10 cellular contexts compared by ENCODE assay signal in genomic region chr17:76869209-76869877, GRCh38. TPM values are rescaled to one million over a fixed set of nuclear protein-coding genes. Genes with fewer than 3 reads are reported as not detected.
DNase-seq lines count a peak whose midpoint lies in the region; TF ChIP-seq lines count a peak whose summit lies in the region.
"Had no signal": no experiment of that assay in that cellular context is flagged by ENCODE, and none has a peak within 500 bp of the region (broad histone marks: within the 10 kb centered on the region; RNA-seq: fewer than 3 reads in every experiment).

No MANE protein-coding gene starts in this region.

- H3K27ac ChIP-seq in PC-9 (no peak overlapping the region), endodermal cell (ENCODE audit: low read depth, low read length) (no peak overlapping the region)
- H3K27ac ChIP-seq: C4-2B had no signal

- H3K9me2 ChIP-seq in PC-9 (ENCODE audit: insufficient read depth) = no peaks in the 10 kb centered on the region

- peak overlapping the region; percentile 48; the same call in 1 of the 2 replicates for H3K4me3 ChIP-seq in PC-9
- H3K4me3 ChIP-seq in endodermal cell (ENCODE audit: low read length) = peak overlapping the region; percentile 49
- H3K4me3 ChIP-seq in skeletal muscle cell (ENCODE audit: low read depth, low read length) = peak overlapping the region; percentile 26

- H3F3A ChIP-seq in PC-9 (ENCODE audit: insufficient read depth, low read depth) = peaks cover 28% of the 10 kb centered on the region; the same call in 1 of the 2 replicates

- H3K4me2 ChIP-seq in PC-9 = peak overlapping the region; percentile 70

- no TSS peak for BruUV-seq in PC-9 (replicated peaks; lab: Mats Ljungman, UMichigan)

- no peaks in the 10 kb centered on the region for H4K20me1 ChIP-seq in PC-9 (ENCODE audit: insufficient read depth)

- H3K36me3 Mint-ChIP-seq in endodermal cell (ENCODE audit: low read depth) = no peaks in the 10 kb centered on the region

- H3K9me3 Mint-ChIP-seq in endodermal cell = no peaks in the 10 kb centered on the region

- CTCF ChIA-PET in PC-9 (lab: Charles Lee) = interaction anchor here (0.6 kb wide), 1 partner anchor 53 kb away, joined by 7 read pairs; no protein-coding TSS in a partner anchor

- no peak overlapping the region for H3K27ac Mint-ChIP-seq in endodermal cell

- 0 to 3% methylated on average over 14 to 54 of the region's 54 CpGs for WGBS in endodermal cell (ENCODE audit: insufficient coverage in 1 of 2, insufficient read length in 1 of 2), 2 experiments

- H3K27me3 Mint-ChIP-seq in endodermal cell (ENCODE audit: insufficient read depth) = peaks cover 28% of the 10 kb centered on the region

- H3K4me1 ChIP-seq in PC-9 (replicated peaks; ENCODE audit: insufficient read depth) (peaks cover 48% of the 10 kb centered on the region), endodermal cell (ENCODE audit: control insufficient read depth, insufficient read depth, low read length) (no peaks in the 10 kb centered on the region)

- intact Hi-C loops in PC-9 (cut with micrococcal nuclease; ENCODE audit: unreplicated experiment) = loop anchor here (2.0 to 5.0 kb wide), 2 partner anchors 378 to 625 kb away; no protein-coding TSS in a partner anchor

- POLR2A ChIA-PET in PC-9 (lab: Charles Lee; ENCODE audit: unreplicated experiment) = no interaction called here

- no peak for TF ChIP-seq CTCF in PC-9 (conservative IDR thresholded peaks at IDR 0.05)
- TF ChIP-seq CTCF in endodermal cell (conservative IDR thresholded peaks at IDR 0.05) = no peak

- H2AFZ ChIP-seq in PC-9 = no peak overlapping the region

- no peaks in the 10 kb centered on the region for H3K79me2 ChIP-seq in PC-9 (ENCODE audit: low read depth)

- H3K27me3 ChIP-seq in PC-9 (ENCODE audit: insufficient read depth, low read depth) (no peaks in the 10 kb centered on the region), endodermal cell (ENCODE audit: control insufficient read depth, insufficient read depth, low read length, poor library complexity, severe bottlenecking) (peaks cover 44% of the 10 kb centered on the region)

- no peaks in the 10 kb centered on the region for H3K36me3 ChIP-seq in PC-9 (ENCODE audit: low read depth)
- no peaks in the 10 kb centered on the region for H3K36me3 ChIP-seq in endodermal cell (ENCODE audit: control insufficient read depth, insufficient read depth, low read length)

- no peak overlapping the region for H3K9ac ChIP-seq in endodermal cell (ENCODE audit: extremely low read depth, low read length, poor library complexity, severe bottlenecking)

- H3K4me3 Mint-ChIP-seq in endodermal cell = peak overlapping the region; percentile 51

- DNase-seq in NCI-H748 (lab: John Stamatoyannopoulos, UW; ENCODE audit: unreplicated experiment) (peak; percentile 45), NCI-H748 treated with DMSO at 0.1 percent for 48 hours (lab: John Stamatoyannopoulos, UW) (no peak), PC-9 (no peak), endodermal cell (peak; percentile 84), skeletal muscle cell (ENCODE audit: low read depth) (no peak), NOMO-1 treated with dmso at 0.1 percent for 144 hours (lab: John Stamatoyannopoulos, UW; ENCODE audit: unreplicated experiment) (no peak), HPDE6-E6E7 (ENCODE audit: extremely low spot score) (no peak), CD1c-positive myeloid dendritic cell (ENCODE audit: extremely low spot score) (no peak)
- DNase-seq: stimulated activated naive CD4-positive, alpha-beta T cell treated with Interleukin-2 at 50 U/mL for 16 hours had no signal

- peaks cover 13% of the 10 kb centered on the region for H3K4me1 Mint-ChIP-seq in endodermal cell

- H3K9me3 ChIP-seq in PC-9 (ENCODE audit: insufficient read depth, low read depth) (no peaks in the 10 kb centered on the region), endodermal cell (ENCODE audit: control insufficient read depth, low read length) (no peaks in the 10 kb centered on the region)

RNA-seq across cellular contexts. Expression of gene MGAT5B, which starts 1.1 kb away (rescaled TPM):
- total RNA-seq in PC-9 (2021) (13.9 and 14.3 TPM in 2 replicates), endodermal cell (1 to 10 TPM; 2.9 to 3.3 TPM)
- 7.2 TPM for polyA plus RNA-seq in endodermal cell (2013, experiment 1 of 2)
- polyA plus RNA-seq in endodermal cell (2013, experiment 2 of 2) = 7.2 TPM

Comparison
In these comparisons a context has a peak if more than half of its experiments do, and no peak if none do; other contexts are left out.
1. DNase-seq: peak in NCI-H748 (single experiment) and endodermal cell (single experiment); none in NCI-H748 treated with DMSO at 0.1 percent for 48 hours (single experiment), PC-9 (0 of 2), skeletal muscle cell (single experiment), NOMO-1 treated with dmso at 0.1 percent for 144 hours (single experiment), HPDE6-E6E7 (single experiment) and CD1c-positive myeloid dendritic cell (single experiment).
2. Peak in every context shown above with its lines, with median percentiles within 50 percentile points of each other: H3K4me3 ChIP-seq.